8 cellular contexts compared by ENCODE assay signal in genomic region chr19:16659464-16659831, GRCh38. TPM values are rescaled to one million over a fixed set of nuclear protein-coding genes. Genes with fewer than 3 reads are reported as not detected.
A peak's percentile ranks its signal among the peaks of the same experiment; 100 is the strongest.
DNase-seq lines count a peak whose midpoint lies in the region; ATAC-seq and TF ChIP-seq lines count a peak whose summit lies in the region.

No MANE protein-coding gene starts in this region.

- POLR2A ChIA-PET in CD8-positive, alpha-beta T cell (lab: Charles Lee): interaction anchor here (1.0 to 2.1 kb wide), 5 partner anchors 14 to 163 kb away, joined by 3 to 10 read pairs (median 9); partner anchors contain the start of genes C19orf44, CALR3 and MED26
- POLR2A ChIA-PET in RWPE1 (lab: Yijun Ruan, JAX; ENCODE audit: low non-redundant PET): interaction anchor here (1.4 kb wide), 1 partner anchor 13 kb away, joined by 6 read pairs; no protein-coding TSS in a partner anchor

- intact Hi-C loops in CD8-positive, alpha-beta T cell (cut with DNase I, micrococcal nuclease): loop anchor here (1.0 to 5.0 kb wide), 4 partner anchors 117 to 462 kb away; partner anchors contain the start of genes AP1M1 (in 1 of the 2), C19orf44 (in 1 of the 2), CALR3 (in 1 of the 2) and CHERP (in 1 of the 2)

- H3K27ac Mint-ChIP-seq in CD8-positive, alpha-beta T cell: peak overlapping the region; percentile 99

- peaks cover 39% of the 10 kb centered on the region for H3K4me1 ChIP-seq in CD8-positive, alpha-beta T cell (ENCODE audit: insufficient read depth, low read length)
- peaks cover 22% of the 10 kb centered on the region for H3K4me1 ChIP-seq in osteoblast (ENCODE audit: insufficient read depth, low read length)

- H3K27me3 Mint-ChIP-seq in CD8-positive, alpha-beta T cell (ENCODE audit: low read depth): no peaks in the 10 kb centered on the region

- peaks cover 47% of the 10 kb centered on the region for H3K79me2 ChIP-seq in osteoblast (ENCODE audit: insufficient read depth, low read length)

- H3K4me3 ChIP-seq in CD8-positive, alpha-beta T cell (ENCODE audit: low read depth, low read length): peak overlapping the region; percentile 95
- H3K4me3 ChIP-seq in epithelial cell of esophagus (ENCODE audit: low read length): peak overlapping the region; percentile 77
- peak overlapping the region; percentile 93 for H3K4me3 ChIP-seq in osteoblast (ENCODE audit: insufficient read depth, low read length)

- H3K4me3 Mint-ChIP-seq in CD8-positive, alpha-beta T cell: peak overlapping the region; percentile 100

- no peaks in the 10 kb centered on the region for H3K9me3 ChIP-seq in CD8-positive, alpha-beta T cell (ENCODE audit: low read length)
- no peaks in the 10 kb centered on the region for H3K9me3 ChIP-seq in osteoblast (ENCODE audit: low read depth, low read length)

- H4K20me1 ChIP-seq in osteoblast (ENCODE audit: insufficient read depth, low read length): peaks cover 34% of the 10 kb centered on the region

- H3K9me3 Mint-ChIP-seq in CD8-positive, alpha-beta T cell: no peaks in the 10 kb centered on the region

- peaks cover 46% of the 10 kb centered on the region for H3K36me3 Mint-ChIP-seq in CD8-positive, alpha-beta T cell

- peak overlapping the region; percentile 45 for H2AFZ ChIP-seq in osteoblast (ENCODE audit: low read length)

- H3K4me2 ChIP-seq in osteoblast (ENCODE audit: insufficient read depth, low read length): peak overlapping the region; percentile 98

- CTCF ChIA-PET in CD8-positive, alpha-beta T cell (lab: Charles Lee): interaction anchor here (0.6 kb wide), 1 partner anchor 806 kb away, joined by 3 read pairs; no protein-coding TSS in a partner anchor
- CTCF ChIA-PET in RWPE1 (lab: Yijun Ruan, JAX): interaction anchor here (0.6 kb wide), 1 partner anchor 15 kb away, joined by 4 read pairs; no protein-coding TSS in a partner anchor

- no peak for DNase-seq in CD8-positive, alpha-beta T cell
- no peak for DNase-seq in RWPE1 (ENCODE audit: low spot score)
- no peak for DNase-seq in epithelial cell of esophagus (ENCODE audit: low read depth)
- DNase-seq in osteoblast (ENCODE audit: insufficient read length, low spot score, missing footprints): no peak
- DNase-seq in C1 segment of cervical spinal cord (lab: John Stamatoyannopoulos, UW): no peak
- no peak for DNase-seq in NCI-H1694 (lab: John Stamatoyannopoulos, UW)
- DNase-seq in NCI-H1105 treated with DMSO at 0.1 percent for 48 hours (lab: John Stamatoyannopoulos, UW): no peak

- TF ChIP-seq CTCF in CD8-positive, alpha-beta T cell (IDR thresholded peaks at IDR 0.05): no peak
- no peak for TF ChIP-seq CTCF in RWPE1 (conservative IDR thresholded peaks at IDR 0.05; ENCODE audit: low read depth)
- no peak for TF ChIP-seq CTCF in epithelial cell of esophagus (IDR thresholded peaks at IDR 0.05; ENCODE audit: insufficient read depth, low read depth, low read length, missing control alignments)
- no peak for TF ChIP-seq CTCF in osteoblast (IDR thresholded peaks at IDR 0.05; ENCODE audit: extremely low read depth, low read depth, low read length)

- H3K36me3 ChIP-seq in CD8-positive, alpha-beta T cell (ENCODE audit: insufficient read depth, low read length): peaks cover 13% of the 10 kb centered on the region
- peaks cover 39% of the 10 kb centered on the region for H3K36me3 ChIP-seq in osteoblast (ENCODE audit: insufficient read depth, low read length)

- H3K27me3 ChIP-seq in CD8-positive, alpha-beta T cell (ENCODE audit: insufficient read depth, low read length): no peaks in the 10 kb centered on the region
- H3K27me3 ChIP-seq in osteoblast (ENCODE audit: insufficient read depth, low read length): no peaks in the 10 kb centered on the region

- peaks cover 45% of the 10 kb centered on the region for H3K4me1 Mint-ChIP-seq in CD8-positive, alpha-beta T cell (ENCODE audit: low read depth)

- H3K27ac ChIP-seq in CD8-positive, alpha-beta T cell (ENCODE audit: low read depth, low read length): peak overlapping the region; percentile 89
- H3K27ac ChIP-seq in RWPE1 (peak overlapping the region; percentile 93), osteoblast (ENCODE audit: low read depth, low read length) (peak overlapping the region; percentile 91)

- ATAC-seq in CD8-positive, alpha-beta T cell: no peak
- no peak for ATAC-seq in GM19351 (IDR thresholded peaks at IDR 0.05; ENCODE audit: unreplicated experiment)

RNA-seq across cellular contexts. Expression of gene SMIM7, which starts 0.5 kb away (rescaled TPM):
- total RNA-seq in CD8-positive, alpha-beta T cell: 10 to 100 TPM; 47.6 to 48.2 TPM
- total RNA-seq in osteoblast: 57.8 and 60.1 TPM in 2 replicates

RNA-seq across cellular contexts. Expression of gene TMEM38A, which starts 1.5 kb away (rescaled TPM):
- total RNA-seq in CD8-positive, alpha-beta T cell: under 1 TPM in 1 of 2 experiments, not detected in 1; 0.24 TPM
- total RNA-seq in osteoblast: 2.4 and 2.5 TPM in 2 replicates

RNA-seq across cellular contexts. Expression of gene MED26, which starts 31.4 kb away (rescaled TPM):
- total RNA-seq in CD8-positive, alpha-beta T cell: 10 to 100 TPM; 65.6 to 68.0 TPM
- 5.8 and 6.5 TPM in 2 replicates for total RNA-seq in osteoblast
